Comparison of ENCODE assay signal across 8 cellular contexts in the genomic region with DNA sequence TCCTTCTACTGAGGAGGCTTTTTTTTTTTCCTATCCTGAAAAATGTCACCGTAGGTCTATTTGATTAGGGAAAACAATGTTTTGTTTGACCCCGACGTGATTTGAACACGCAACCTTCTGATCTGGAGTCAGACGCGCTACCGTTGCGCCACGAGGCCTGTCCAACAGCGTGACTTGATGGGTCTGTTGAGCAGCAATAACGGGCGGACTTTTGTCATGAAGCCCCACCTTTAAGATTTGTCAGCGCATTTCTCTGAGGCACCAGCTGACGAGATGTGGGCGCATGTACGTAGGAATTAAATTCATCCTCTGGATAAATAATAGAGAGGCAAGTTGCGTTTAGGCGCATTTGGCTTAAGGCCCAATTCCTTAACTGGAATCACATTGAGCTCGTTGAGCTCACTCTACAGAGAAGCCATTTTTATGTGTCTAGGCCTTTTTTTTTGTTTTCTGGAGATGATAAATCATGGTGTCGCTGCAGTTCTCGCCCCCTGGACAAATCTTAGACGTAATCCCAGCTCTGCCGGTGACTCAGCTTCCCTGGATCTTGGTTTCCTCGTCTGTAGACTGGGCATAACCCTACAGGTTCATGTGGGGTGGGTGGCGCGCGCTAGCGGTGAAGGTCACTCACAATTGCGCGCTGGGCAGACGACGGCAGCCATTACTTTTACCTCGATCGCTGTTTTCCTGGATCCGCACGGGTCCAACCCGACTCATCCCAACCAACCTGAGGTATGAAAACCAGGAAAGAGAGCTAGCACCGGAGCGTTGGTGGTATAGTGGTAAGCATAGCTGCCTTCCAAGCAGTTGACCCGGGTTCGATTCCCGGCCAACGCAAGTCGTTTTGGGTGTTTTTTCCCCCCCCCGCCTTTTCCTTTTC. TPM values are rescaled to one million over a fixed set of nuclear protein-coding genes. Genes with fewer than 3 reads are reported as not detected.
DNase-seq lines count a peak whose midpoint lies in the region; ATAC-seq, FAIRE-seq and TF ChIP-seq lines count a peak whose summit lies in the region.

No MANE protein-coding gene starts in this region.

- H3K4me1 Mint-ChIP-seq in osteocyte (ENCODE audit: unreplicated experiment): peaks cover 28% of the 10 kb centered on the region

- peak overlapping the region; percentile 98 for H3K27ac ChIP-seq in temporal lobe (ENCODE audit: low read depth, low read length)

- no peak for TF ChIP-seq CTCF in osteocyte (IDR thresholded peaks at IDR 0.05)

- H3K9me3 Mint-ChIP-seq in osteocyte (ENCODE audit: unreplicated experiment): no peaks in the 10 kb centered on the region

- peak; percentile 67 for FAIRE-seq in GM18507 (lab: Jason Lieb, UNC)

- ATAC-seq in Right ventricle myocardium superior (ENCODE audit: poor library complexity) (peak; percentile 81), GM18517 (IDR thresholded peaks at IDR 0.05; ENCODE audit: unreplicated experiment) (no peak)

- no peak for DNase-seq in GM18507 (ENCODE audit: extremely low spot score, insufficient read length, low read depth)
- peak; percentile 72 for DNase-seq in NCI-H1417 treated with DMSO at 0.1 percent for 48 hours (lab: John Stamatoyannopoulos, UW)
- DNase-seq in SW480 (ENCODE audit: low spot score): peak; percentile 92
- peak; percentile 75 for DNase-seq in activated naive CD8-positive, alpha-beta T cell treated with anti-CD3 and anti-CD28 coated beads, Interleukin-2, amount 50 U/mL, for 16 hours (ENCODE audit: low read depth, low spot score)
- peak; percentile 88 for DNase-seq in Right ventricle myocardium superior
- peak; percentile 96 for DNase-seq in osteocyte (ENCODE audit: extremely low spot score, unreplicated experiment)

- no peaks in the 10 kb centered on the region for H3K36me3 Mint-ChIP-seq in osteocyte (ENCODE audit: unreplicated experiment)

- no peaks in the 10 kb centered on the region for H3K27me3 Mint-ChIP-seq in osteocyte (ENCODE audit: unreplicated experiment)

- H3K4me3 Mint-ChIP-seq in osteocyte (ENCODE audit: unreplicated experiment): peak overlapping the region; percentile 97

- peak overlapping the region; percentile 100 for H3K27ac Mint-ChIP-seq in osteocyte (ENCODE audit: unreplicated experiment)

- intact Hi-C loops in Right ventricle myocardium superior (cut with DNase I): loop anchor here (2.0 kb wide), 1 partner anchor 34 kb away; no protein-coding TSS in a partner anchor

RNA-seq across cellular contexts. Expression of a gene that starts 10.6 kb away (rescaled TPM):
- total RNA-seq in Right ventricle myocardium superior (0.56 TPM), osteocyte (13.3 and 15.7 TPM in 2 replicates), temporal lobe (1.5 TPM)

RNA-seq across cellular contexts. Expression of a gene that starts 26.8 kb away (rescaled TPM):
- total RNA-seq in Right ventricle myocardium superior (13.0 TPM), osteocyte (38.7 and 40.1 TPM in 2 replicates), temporal lobe (11.8 TPM)

RNA-seq across cellular contexts. Expression of a gene that starts 28.1 kb away (rescaled TPM):
- total RNA-seq in Right ventricle myocardium superior (10.0 TPM), osteocyte (48.9 and 53.6 TPM in 2 replicates), temporal lobe (34.7 TPM)

RNA-seq across cellular contexts. Expression of a gene that starts 31.0 kb away (rescaled TPM):
- 8.5 TPM for total RNA-seq in Right ventricle myocardium superior
- 6.2 and 6.8 TPM in 2 replicates for total RNA-seq in osteocyte
- 4.2 TPM for total RNA-seq in temporal lobe

RNA-seq across cellular contexts. Expression of a gene that starts 44.8 kb away (rescaled TPM):
- total RNA-seq in Right ventricle myocardium superior: 7.1 TPM
- total RNA-seq in osteocyte: 8.4 and 10.5 TPM in 2 replicates
- 11.6 TPM for total RNA-seq in temporal lobe
